Comparison of ENCODE assay signal across 8 cellular contexts in the genomic region with DNA sequence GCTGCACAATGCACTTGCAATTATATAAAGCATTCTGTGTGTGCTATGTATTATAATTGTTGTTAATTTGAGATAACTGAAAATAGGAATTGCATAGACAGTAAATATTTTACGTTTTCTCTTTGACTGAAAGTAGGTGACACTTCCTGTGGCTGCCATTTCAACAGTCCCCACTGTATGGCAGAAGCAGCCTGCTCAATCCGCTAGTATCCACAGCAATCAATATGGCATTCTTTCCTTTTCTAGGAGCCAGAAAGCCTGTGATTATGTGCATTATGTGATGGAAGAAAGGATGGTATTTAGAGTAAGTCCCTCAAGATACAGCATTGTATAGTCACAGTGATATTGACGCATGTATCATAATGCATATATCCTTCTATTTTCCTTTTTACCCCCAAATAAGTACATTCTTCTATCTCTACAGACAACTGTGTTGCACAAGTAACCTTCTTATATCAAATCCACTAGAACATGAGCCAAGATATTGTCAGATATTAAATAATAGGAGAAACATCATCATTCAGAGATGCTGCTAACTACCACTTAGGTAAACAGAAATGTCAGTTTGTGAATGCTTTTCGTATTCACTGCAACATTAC. TPM values are rescaled to one million over a fixed set of nuclear protein-coding genes. Genes with fewer than 3 reads are reported as not detected.
DNase-seq lines count a peak whose midpoint lies in the region; ATAC-seq, FAIRE-seq and TF ChIP-seq lines count a peak whose summit lies in the region.

No MANE protein-coding gene starts in this region.

- CTCF ChIA-PET in activated CD8-positive, alpha-beta memory T cell treated with anti-CD3 and anti-CD28 coated beads, Interleukin-2, amount 10 ng/mL, durations not matched to agents 7 days and 5 days (lab: Charles Lee): no interaction called here

- no peak overlapping the region for H3K27ac ChIP-seq in SJCRH30
- no peak overlapping the region for H3K27ac ChIP-seq in right cardiac atrium (ENCODE audit: low read length)
- H3K27ac ChIP-seq in kidney (ENCODE audit: low read depth in 2 of 2, low read length in 2 of 2): no peak overlapping the region

- ATAC-seq in right cardiac atrium: peak; percentile 56 to 69
- ATAC-seq in activated CD8-positive, alpha-beta memory T cell treated with anti-CD3 and anti-CD28 coated beads, Interleukin-2, amount 10 ng/mL, durations not matched to agents 7 days and 5 days: no peak
- ATAC-seq in stimulated activated naive CD8-positive, alpha-beta T cell treated with anti-CD3 and anti-CD28 coated beads, Interleukin-15, Interleukin-2, amounts not matched to agents 100 U/mL and 50 U/mL, for 24 hours: no peak

- H3K4me3 Mint-ChIP-seq in activated CD8-positive, alpha-beta memory T cell treated with anti-CD3 and anti-CD28 coated beads, Interleukin-2, amount 10 ng/mL, durations not matched to agents 7 days and 5 days: no peak overlapping the region

- TF ChIP-seq POLR2A in lower leg skin (IDR thresholded peaks at IDR 0.05): no peak

- TF ChIP-seq CTCF in lower leg skin (IDR thresholded peaks at IDR 0.05): no peak
- no peak for TF ChIP-seq CTCF in kidney (IDR thresholded peaks at IDR 0.05; ENCODE audit: borderline replicate concordance, extremely low read depth, insufficient read depth)

- peak; percentile 25 for DNase-seq in Caki2 (ENCODE audit: low read depth)
- DNase-seq in HPDE6-E6E7 (ENCODE audit: extremely low spot score): peak; percentile 32
- DNase-seq in SJCRH30: peak; percentile 23 to 51
- DNase-seq in right cardiac atrium: peak in 2 of 3 donors; percentile 16 to 65
- DNase-seq in lower leg skin (ENCODE audit: low spot score in 2 of 2): no peak
- no peak for DNase-seq in activated CD8-positive, alpha-beta memory T cell treated with anti-CD3 and anti-CD28 coated beads, Interleukin-2, amount 10 ng/mL, durations not matched to agents 7 days and 5 days
- no peak for DNase-seq in stimulated activated naive CD8-positive, alpha-beta T cell treated with anti-CD3 and anti-CD28 coated beads, Interleukin-15, Interleukin-2, amounts not matched to agents 100 U/mL and 50 U/mL, for 24 hours
- DNase-seq in kidney: no peak

- intact Hi-C loops in right cardiac atrium (cut with DNase I) (no loop called here), lower leg skin (cut with DNase I; ENCODE audit: low total_unique reads) (no loop called here), kidney (cut with DNase I) (no loop called here)

- H3K4me1 ChIP-seq in SJCRH30 (no peaks in the 10 kb centered on the region), right cardiac atrium (ENCODE audit: control insufficient read depth, insufficient read depth, low read length) (no peaks in the 10 kb centered on the region), kidney (ENCODE audit: control insufficient read depth in 1 of 2, insufficient read depth in 1 of 2, low read depth in 1 of 2, low read length in 2 of 2) (no peaks in the 10 kb centered on the region)

- no peaks in the 10 kb centered on the region for H3K9me3 Mint-ChIP-seq in activated CD8-positive, alpha-beta memory T cell treated with anti-CD3 and anti-CD28 coated beads, Interleukin-2, amount 10 ng/mL, durations not matched to agents 7 days and 5 days (ENCODE audit: low read depth)

- H3K27me3 ChIP-seq in SJCRH30 (no peaks in the 10 kb centered on the region), right cardiac atrium (ENCODE audit: control insufficient read depth, insufficient read depth) (no peaks in the 10 kb centered on the region)

- H3K27ac Mint-ChIP-seq in activated CD8-positive, alpha-beta memory T cell treated with anti-CD3 and anti-CD28 coated beads, Interleukin-2, amount 10 ng/mL, durations not matched to agents 7 days and 5 days: no peak overlapping the region

- no peak overlapping the region for H3K9ac ChIP-seq in kidney (ENCODE audit: low read length in 2 of 2)

- H3K9me3 ChIP-seq in SJCRH30 (replicated peaks) (peaks cover 4% of the 10 kb centered on the region; the same call in 1 of the 2 replicates), right cardiac atrium (ENCODE audit: control insufficient read depth, low read length) (no peaks in the 10 kb centered on the region), kidney (ENCODE audit: control insufficient read depth in 1 of 2, low read length in 2 of 2) (no peaks in the 10 kb centered on the region)

- peaks cover 44% of the 10 kb centered on the region for H3K27me3 Mint-ChIP-seq in activated CD8-positive, alpha-beta memory T cell treated with anti-CD3 and anti-CD28 coated beads, Interleukin-2, amount 10 ng/mL, durations not matched to agents 7 days and 5 days

- in situ Hi-C loops in Caki2 (cut with HindIII; ENCODE audit: low pct_unique_long_range_greater_than_20kb, low sequenced_read_pairs): no loop called here

- H3K4me3 ChIP-seq in SJCRH30 (no peak overlapping the region), right cardiac atrium (ENCODE audit: low read length) (no peak overlapping the region), lower leg skin (ENCODE audit: low read depth, poor library complexity, severe bottlenecking) (no peak overlapping the region), kidney (ENCODE audit: low read length in 2 of 2) (no peak overlapping the region)

- peaks cover 12% of the 10 kb centered on the region for H3K4me1 Mint-ChIP-seq in activated CD8-positive, alpha-beta memory T cell treated with anti-CD3 and anti-CD28 coated beads, Interleukin-2, amount 10 ng/mL, durations not matched to agents 7 days and 5 days

- 55% methylated on average over 4 of the region's 4 CpGs for WGBS in right cardiac atrium
- WGBS in lower leg skin, 2 donors: 50 to 75% methylated on average over 4 of the region's 4 CpGs

- no peak for FAIRE-seq in kidney (lab: Jason Lieb, UNC)

- H3K36me3 ChIP-seq in SJCRH30 (no peaks in the 10 kb centered on the region), kidney (ENCODE audit: control insufficient read depth in 1 of 2, insufficient read depth in 2 of 2, low read length in 2 of 2) (no peaks in the 10 kb centered on the region)

- H3K36me3 Mint-ChIP-seq in activated CD8-positive, alpha-beta memory T cell treated with anti-CD3 and anti-CD28 coated beads, Interleukin-2, amount 10 ng/mL, durations not matched to agents 7 days and 5 days: no peaks in the 10 kb centered on the region

RNA-seq across cellular contexts. Expression of a gene that starts 59.7 kb away (rescaled TPM):
- total RNA-seq in Caki2 (2014; rRNA removed; shearing (Covaris generic); ENCODE audit: low replicate concordance): not detected in 2 replicates
- not detected in 2 replicates for total RNA-seq in SJCRH30 (2014; rRNA removed; shearing (Covaris generic))
- total RNA-seq in right cardiac atrium (under 1 TPM in 1 of 4 donors, not detected in 3; 0.34 TPM), lower leg skin (not detected), kidney (not detected)
- polyA plus RNA-seq in right cardiac atrium (0.29 TPM), kidney (ENCODE audit: insufficient read depth, low read depth, low replicate concordance) (not detected)
- total RNA-seq in activated CD8-positive, alpha-beta memory T cell treated with anti-CD3 and anti-CD28 coated beads, Interleukin-2, amount 10 ng/mL, durations not matched to agents 7 days and 5 days: not detected

Comparison
In these comparisons a context has a peak if more than half of its experiments do, and no peak if none do; other contexts are left out.
1. DNase-seq: peak in Caki2 (single experiment), HPDE6-E6E7 (single experiment), SJCRH30 (2 of 2) and right cardiac atrium (2 of 3); none in lower leg skin (0 of 2), activated CD8-positive, alpha-beta memory T cell treated with anti-CD3 and anti-CD28 coated beads, Interleukin-2, amount 10 ng/mL, durations not matched to agents 7 days and 5 days (single experiment), stimulated activated naive CD8-positive, alpha-beta T cell treated with anti-CD3 and anti-CD28 coated beads, Interleukin-15, Interleukin-2, amounts not matched to agents 100 U/mL and 50 U/mL, for 24 hours (single experiment) and kidney (single experiment).
2. ATAC-seq: peak in right cardiac atrium (2 of 2); none in activated CD8-positive, alpha-beta memory T cell treated with anti-CD3 and anti-CD28 coated beads, Interleukin-2, amount 10 ng/mL, durations not matched to agents 7 days and 5 days (single experiment) and stimulated activated naive CD8-positive, alpha-beta T cell treated with anti-CD3 and anti-CD28 coated beads, Interleukin-15, Interleukin-2, amounts not matched to agents 100 U/mL and 50 U/mL, for 24 hours (single experiment).